In the genomic region with DNA sequence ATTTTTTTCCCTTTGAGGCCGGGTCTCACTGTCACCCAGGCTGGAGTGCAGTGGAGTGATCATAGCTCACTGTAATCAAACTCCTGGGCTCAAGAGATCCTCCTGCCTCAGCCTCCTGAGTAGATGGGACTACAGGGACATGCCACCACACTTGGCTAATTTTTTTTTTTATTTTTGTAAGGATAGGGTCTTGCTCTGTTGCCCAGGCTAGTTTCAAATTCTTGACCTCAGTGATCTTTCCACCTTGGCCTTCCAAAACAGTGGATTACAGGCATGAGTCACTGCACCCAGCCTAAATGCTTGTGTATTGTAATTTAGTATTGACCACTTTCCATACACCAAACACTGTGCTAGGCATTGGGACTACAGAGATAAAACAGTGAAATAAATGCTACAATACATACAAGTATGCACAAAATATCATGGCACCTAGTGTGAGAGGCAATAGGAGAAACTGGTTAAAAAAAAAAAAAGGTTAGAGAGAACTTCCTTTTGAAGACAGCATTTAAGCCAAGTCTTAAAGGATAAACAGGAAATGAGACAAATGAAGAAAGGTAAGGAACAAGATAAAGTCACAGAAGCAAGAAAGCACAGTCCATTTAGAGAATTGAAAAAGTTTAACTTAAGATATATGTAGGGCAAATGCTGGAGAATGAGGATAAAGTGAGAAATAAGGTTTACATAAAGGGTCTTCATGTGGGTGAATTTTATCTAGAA, we compare ENCODE assay signal across 17 cellular contexts.
DNase-seq lines count a peak whose midpoint lies in the region; ATAC-seq and TF ChIP-seq lines count a peak whose summit lies in the region.
"Had no signal": no experiment of that assay in that cellular context is flagged by ENCODE, and none has a peak within 500 bp of the region (broad histone marks: within the 10 kb centered on the region; RNA-seq: fewer than 3 reads in every experiment).

No MANE protein-coding gene starts in this region.

- H3K27me3 ChIP-seq in CD8-positive, alpha-beta T cell (ENCODE audit: insufficient read depth, low read length) = no peaks in the 10 kb centered on the region
- no peaks in the 10 kb centered on the region for H3K27me3 ChIP-seq in naive thymus-derived CD4-positive, alpha-beta T cell (ENCODE audit: control insufficient read depth in 2 of 2, insufficient read depth in 2 of 2, low read length in 2 of 2)
- H3K27me3 ChIP-seq: thyroid gland had no signal

- H3K27me3 Mint-ChIP-seq in CD8-positive, alpha-beta T cell (ENCODE audit: low read depth) = no peaks in the 10 kb centered on the region
- no peaks in the 10 kb centered on the region for H3K27me3 Mint-ChIP-seq in naive thymus-derived CD4-positive, alpha-beta T cell

- H3K4me1 ChIP-seq in CD8-positive, alpha-beta T cell (ENCODE audit: insufficient read depth, low read length) = peaks cover 24% of the 10 kb centered on the region
- peaks cover 6 to 30% of the 10 kb centered on the region in 2 donors for H3K4me1 ChIP-seq in naive thymus-derived CD4-positive, alpha-beta T cell (ENCODE audit: control insufficient read depth in 2 of 2, insufficient read depth in 2 of 2, low read length in 2 of 2)
- H3K4me1 ChIP-seq: thyroid gland had no signal

- peak overlapping the region; percentile 36 for H3K4me3 Mint-ChIP-seq in CD8-positive, alpha-beta T cell
- peak overlapping the region in 9 of 10 donors; percentile 26 to 86 (median 59) for H3K4me3 Mint-ChIP-seq in naive thymus-derived CD4-positive, alpha-beta T cell

- TF ChIP-seq CTCF in CD8-positive, alpha-beta T cell (IDR thresholded peaks at IDR 0.05) = no peak
- no peak for TF ChIP-seq CTCF in foreskin fibroblast (IDR thresholded peaks at IDR 0.05; ENCODE audit: low read depth, low read length)

- no peak for DNase-seq in CD8-positive, alpha-beta T cell
- peak; percentile 9 for DNase-seq in Jurkat, Clone E6-1 (ENCODE audit: low read depth, low spot score)
- DNase-seq in activated naive CD4-positive, alpha-beta T cell treated with anti-CD3 and anti-CD28 coated beads, Interleukin-2, amount 50 U/mL, for 72 hours (ENCODE audit: low spot score in 2 of 2) = no peak
- peak in 6 of 9 donors; percentile 30 to 55 (median 44) for DNase-seq in naive thymus-derived CD4-positive, alpha-beta T cell
- DNase-seq in foreskin fibroblast = no peak
- DNase-seq: activated gamma-delta T cell treated with Interleukin-2 at 50 U/mL for 16 hours; DMS 273 treated with DMSO at 0.1 percent for 48 hours; left ventricle myocardium superior; NCI-H1092 treated with DMSO at 0.1 percent for 48 hours; NCI-H2107; NCI-H526; PC-9; stimulated activated CD4-positive, alpha-beta T cell treated with anti-CD3 and anti-CD28 coated beads, Interleukin-4, amount 100 ng/mL, for 1 hour; thyroid gland had no signal

- H3K27ac Mint-ChIP-seq in CD8-positive, alpha-beta T cell = peak overlapping the region; percentile 93
- H3K27ac Mint-ChIP-seq in activated naive CD4-positive, alpha-beta T cell treated with anti-CD3 and anti-CD28 coated beads, Interleukin-2, amount 50 U/mL, for 72 hours = peak overlapping the region; percentile 81 to 91
- peak overlapping the region; percentile 85 to 97 (median 95) for H3K27ac Mint-ChIP-seq in naive thymus-derived CD4-positive, alpha-beta T cell

- H3K36me3 Mint-ChIP-seq in CD8-positive, alpha-beta T cell = peaks cover 71% of the 10 kb centered on the region
- peaks cover 39 to 40% of the 10 kb centered on the region in 2 donors for H3K36me3 Mint-ChIP-seq in activated naive CD4-positive, alpha-beta T cell treated with anti-CD3 and anti-CD28 coated beads, Interleukin-2, amount 50 U/mL, for 72 hours
- H3K36me3 Mint-ChIP-seq in naive thymus-derived CD4-positive, alpha-beta T cell = peaks cover 30 to 68% (median 55%) of the 10 kb centered on the region in 5 donors

- peak overlapping the region; percentile 14 for H3K4me3 ChIP-seq in CD8-positive, alpha-beta T cell (ENCODE audit: low read depth, low read length)
- no peak overlapping the region for H3K4me3 ChIP-seq in Jurkat, Clone E6-1 (ENCODE audit: low read length)
- no peak overlapping the region for H3K4me3 ChIP-seq in naive thymus-derived CD4-positive, alpha-beta T cell (ENCODE audit: low read length)
- no peak overlapping the region for H3K4me3 ChIP-seq in foreskin fibroblast (ENCODE audit: low read depth in 1 of 2, low read length in 2 of 2)
- H3K4me3 ChIP-seq: PC-9, SK-N-MC, thyroid gland had no signal

- peaks cover 32% of the 10 kb centered on the region for H3K4me1 Mint-ChIP-seq in CD8-positive, alpha-beta T cell (ENCODE audit: low read depth)
- peaks cover 23 to 51% (median 40%) of the 10 kb centered on the region in 7 donors for H3K4me1 Mint-ChIP-seq in naive thymus-derived CD4-positive, alpha-beta T cell

- no peaks in the 10 kb centered on the region for H3K9me3 Mint-ChIP-seq in CD8-positive, alpha-beta T cell
- H3K9me3 Mint-ChIP-seq in activated naive CD4-positive, alpha-beta T cell treated with anti-CD3 and anti-CD28 coated beads, Interleukin-2, amount 50 U/mL, for 72 hours = peaks cover 0 to 7% of the 10 kb centered on the region in 2 donors
- H3K9me3 Mint-ChIP-seq in naive thymus-derived CD4-positive, alpha-beta T cell = peaks cover 0 to 19% (median 3%) of the 10 kb centered on the region in 11 donors

- H3K27ac ChIP-seq in CD8-positive, alpha-beta T cell (ENCODE audit: low read depth, low read length) = peak overlapping the region; percentile 4
- H3K27ac ChIP-seq in naive thymus-derived CD4-positive, alpha-beta T cell (ENCODE audit: low read depth, low read length) = peak overlapping the region; percentile 43
- H3K27ac ChIP-seq: PC-9, SK-N-MC, thyroid gland had no signal

- POLR2A ChIA-PET in CD8-positive, alpha-beta T cell (lab: Charles Lee) = interaction anchor here (0.6 to 0.7 kb wide), 2 partner anchors 12 to 316 kb away, joined by 3 read pairs; no protein-coding TSS in a partner anchor
- POLR2A ChIA-PET in naive thymus-derived CD4-positive, alpha-beta T cell (lab: Charles Lee) = interaction anchor here (0.7 to 1.5 kb wide), 5 partner anchors 9 to 375 kb away, joined by 3 to 7 read pairs (median 4); no protein-coding TSS in a partner anchor

- ATAC-seq in CD8-positive, alpha-beta T cell = peak; percentile 36
- peak in 1 of 2 donors; percentile 28 for ATAC-seq in activated naive CD4-positive, alpha-beta T cell treated with anti-CD3 and anti-CD28 coated beads, Interleukin-2, amount 50 U/mL, for 72 hours
- ATAC-seq in naive thymus-derived CD4-positive, alpha-beta T cell = peak; percentile 42
- no peak for ATAC-seq in HG02840 (IDR thresholded peaks at IDR 0.05; ENCODE audit: low FRiP score, unreplicated experiment)
- no peak for ATAC-seq in GM19397 (IDR thresholded peaks at IDR 0.05; ENCODE audit: unreplicated experiment)
- ATAC-seq: left ventricle myocardium superior had no signal

- H3K9me3 ChIP-seq in CD8-positive, alpha-beta T cell (ENCODE audit: low read length) = no peaks in the 10 kb centered on the region
- no peaks in the 10 kb centered on the region for H3K9me3 ChIP-seq in naive thymus-derived CD4-positive, alpha-beta T cell (ENCODE audit: control insufficient read depth in 2 of 3, low read length in 3 of 3)
- H3K9me3 ChIP-seq: thyroid gland had no signal

- H3K36me3 ChIP-seq in CD8-positive, alpha-beta T cell (ENCODE audit: insufficient read depth, low read length) = peaks cover 13% of the 10 kb centered on the region
- H3K36me3 ChIP-seq in naive thymus-derived CD4-positive, alpha-beta T cell (ENCODE audit: control insufficient read depth in 2 of 3, insufficient read depth in 3 of 3, low read length in 3 of 3) = peaks cover 0 to 22% (median 7%) of the 10 kb centered on the region in 3 experiments

- intact Hi-C loops in CD8-positive, alpha-beta T cell (cut with DNase I, micrococcal nuclease) = loop anchor here in 1 of 2 experiments (5.0 kb wide), 1 partner anchor 45 kb away; no protein-coding TSS in a partner anchor
- intact Hi-C loops in naive thymus-derived CD4-positive, alpha-beta T cell (cut with micrococcal nuclease) = loop anchor here (1.0 to 2.0 kb wide), 3 partner anchors 24 to 45 kb away; no protein-coding TSS in a partner anchor

- CTCF ChIA-PET in CD8-positive, alpha-beta T cell (lab: Charles Lee) = interaction anchor here (0.6 kb wide), 1 partner anchor 113 kb away, joined by 3 read pairs; a partner anchor contains a TSS
- CTCF ChIA-PET in naive thymus-derived CD4-positive, alpha-beta T cell (lab: Charles Lee) = interaction anchor here (0.7 kb wide), 2 partner anchors 20 to 119 kb away, joined by 3 read pairs; no protein-coding TSS in a partner anchor

Comparison
In these comparisons a context has a peak if more than half of its experiments do, and no peak if none do; other contexts are left out.
1. ATAC-seq: peak in CD8-positive, alpha-beta T cell (single experiment) and naive thymus-derived CD4-positive, alpha-beta T cell (single experiment); none in HG02840 (single experiment) and GM19397 (single experiment).
2. DNase-seq: peak in Jurkat, Clone E6-1 (single experiment) and naive thymus-derived CD4-positive, alpha-beta T cell (6 of 9); none in CD8-positive, alpha-beta T cell (0 of 7), activated naive CD4-positive, alpha-beta T cell treated with anti-CD3 and anti-CD28 coated beads, Interleukin-2, amount 50 U/mL, for 72 hours (0 of 2) and foreskin fibroblast (0 of 2).
3. Peak in every context shown above with its lines, with median percentiles within 50 percentile points of each other: H3K27ac Mint-ChIP-seq.